Comparison of ENCODE assay signal across 12 cellular contexts in genomic region chr16:49581630-49582298, GRCh38.
"Had no signal": no experiment of that assay in that cellular context is flagged by ENCODE, and none has a peak within 500 bp of the region (broad histone marks: within the 10 kb centered on the region; RNA-seq: fewer than 3 reads in every experiment).

No MANE protein-coding gene starts in this region.

- H3K27me3 Mint-ChIP-seq: activated naive CD8-positive, alpha-beta T cell treated with anti-CD3 and anti-CD28 coated beads for 36 hours had no signal

- DNase-seq: activated CD4-positive, alpha-beta T cell treated with anti-CD3 and anti-CD28 coated beads, Interleukin-2, amount 50 U/mL, for 48 hours; activated gamma-delta T cell; activated naive CD8-positive, alpha-beta T cell treated with anti-CD3 and anti-CD28 coated beads for 36 hours; activated T-cell treated with anti-CD3 and anti-CD28 coated beads, Interleukin-2, amount 50 U/mL, for 48 hours; foreskin keratinocyte; midbrain; stimulated activated CD4-positive, alpha-beta T cell treated with anti-CD3 and anti-CD28 coated beads, Interleukin-15, amount 100 ng/mL, for 24 hours; stimulated activated CD4-positive, alpha-beta T cell treated with anti-CD3 and anti-CD28 coated beads, Interleukin-4, amount 100 ng/mL, for 24 hours; stomach; SW 1271 had no signal

- H3K27ac Mint-ChIP-seq: activated naive CD8-positive, alpha-beta T cell treated with anti-CD3 and anti-CD28 coated beads for 36 hours; T-helper 2 cell treated with Interferon-gamma antibody and Interleukin-4, amounts not matched to agents 5 μg/mL and 100 μg/mL, for 36 hours had no signal

- ATAC-seq: activated CD4-positive, CD25-positive, alpha-beta regulatory T cell treated with anti-CD3 and anti-CD28 coated beads, Interleukin-2, amount 50 U/mL, for 24 hours; foreskin keratinocyte had no signal

- H3K36me3 Mint-ChIP-seq: activated naive CD8-positive, alpha-beta T cell treated with anti-CD3 and anti-CD28 coated beads for 36 hours had no signal

- H3K4me1 Mint-ChIP-seq: activated naive CD8-positive, alpha-beta T cell treated with anti-CD3 and anti-CD28 coated beads for 36 hours had no signal

- H3K4me3 Mint-ChIP-seq: activated naive CD8-positive, alpha-beta T cell treated with anti-CD3 and anti-CD28 coated beads for 36 hours; T-helper 2 cell treated with Interferon-gamma antibody and Interleukin-4, amounts not matched to agents 5 μg/mL and 100 μg/mL, for 36 hours had no signal

- H3K9me3 Mint-ChIP-seq: activated naive CD8-positive, alpha-beta T cell treated with anti-CD3 and anti-CD28 coated beads for 36 hours; T-helper 2 cell treated with Interferon-gamma antibody and Interleukin-4, amounts not matched to agents 5 μg/mL and 100 μg/mL, for 36 hours had no signal
